6 cellular contexts compared by ENCODE assay signal in the genomic region with DNA sequence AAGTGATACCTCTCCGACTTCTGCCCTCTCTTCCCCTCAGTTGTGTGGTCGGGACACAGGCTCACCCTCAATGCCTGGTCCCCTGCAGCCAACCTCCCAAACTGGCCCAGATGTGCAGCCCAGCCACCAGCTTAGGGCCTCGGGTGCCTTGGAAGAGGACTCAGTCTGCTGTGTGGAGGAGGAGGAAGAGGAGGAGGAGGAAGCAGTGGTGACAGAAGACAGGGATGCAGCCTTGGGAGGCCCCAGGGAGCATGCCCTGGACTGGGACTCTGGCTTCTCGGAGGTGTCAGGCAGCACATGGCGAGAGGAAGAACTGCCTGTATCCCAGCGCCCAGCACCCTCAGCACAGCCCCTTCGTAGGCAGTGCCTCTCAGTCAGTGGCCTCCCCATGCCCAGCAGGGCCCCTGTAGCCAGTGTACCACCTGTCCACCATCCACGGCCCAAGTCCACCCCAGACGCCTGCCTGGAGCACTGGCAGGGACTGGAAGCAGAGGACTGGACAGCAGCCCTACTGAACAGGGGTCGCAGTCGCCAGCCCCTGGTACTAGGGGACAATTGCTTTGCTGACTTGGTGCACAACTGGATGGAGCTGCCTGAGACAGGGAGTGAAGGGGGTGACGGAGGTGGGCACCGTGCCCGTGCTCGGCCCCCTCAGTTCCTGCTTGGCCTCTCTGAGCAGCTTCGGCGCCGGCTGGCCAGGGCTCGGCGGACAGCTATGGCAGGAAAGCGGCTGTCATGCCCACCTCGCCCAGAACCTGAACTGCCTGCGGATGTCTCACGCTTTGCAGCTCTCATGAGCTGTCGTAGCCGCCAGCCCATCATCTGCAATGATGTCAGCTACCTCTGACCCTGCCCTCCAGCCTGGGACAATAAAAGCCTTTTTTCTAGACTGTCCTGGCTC. TPM values are rescaled to one million over a fixed set of nuclear protein-coding genes. Genes with fewer than 3 reads are reported as not detected.
DNase-seq lines count a peak whose midpoint lies in the region; ATAC-seq, FAIRE-seq and TF ChIP-seq lines count a peak whose summit lies in the region.

No MANE protein-coding gene starts in this region.

- no peaks in the 10 kb centered on the region for H3K9me3 Mint-ChIP-seq in CD4-positive, alpha-beta T cell

- TF ChIP-seq POLR2A in H54 (IDR thresholded peaks at IDR 0.05; ENCODE audit: low read depth, low read length), result no peak

- peak overlapping the region; percentile 85 for H3K4me3 Mint-ChIP-seq in CD4-positive, alpha-beta T cell

- no peak for ATAC-seq in CD4-positive, alpha-beta T cell (ENCODE audit: poor library complexity)
- ATAC-seq in HG02840 (IDR thresholded peaks at IDR 0.05; ENCODE audit: low FRiP score, unreplicated experiment) (no peak), HG03354 (IDR thresholded peaks at IDR 0.05; ENCODE audit: poor library complexity, severe bottlenecking, unreplicated experiment) (no peak)

- no peaks in the 10 kb centered on the region for H3K27me3 ChIP-seq in CD4-positive, alpha-beta T cell (ENCODE audit: control insufficient read depth, insufficient read depth, low read length)

- H3K27me3 Mint-ChIP-seq in CD4-positive, alpha-beta T cell, result peaks cover 4% of the 10 kb centered on the region

- FAIRE-seq in H54 (lab: Jason Lieb, UNC), result no peak

- DNase-seq in CD4-positive, alpha-beta T cell, result no peak
- DNase-seq in left kidney (ENCODE audit: low read depth, low spot score), result peak; percentile 7
- no peak for DNase-seq in H54 (ENCODE audit: insufficient read length, low spot score)

- peak overlapping the region; percentile 77 for H3K27ac Mint-ChIP-seq in CD4-positive, alpha-beta T cell

- H3K9me3 ChIP-seq in CD4-positive, alpha-beta T cell (ENCODE audit: control insufficient read depth, low read length), result no peaks in the 10 kb centered on the region

- POLR2A ChIA-PET in CD4-positive, alpha-beta T cell (lab: Charles Lee), result interaction anchor here (1.6 to 4.7 kb wide), 7 partner anchors 9 to 264 kb away, joined by 6 to 83 read pairs (median 11); a partner anchor contains a TSS

- peaks cover 56% of the 10 kb centered on the region for H3K4me1 Mint-ChIP-seq in CD4-positive, alpha-beta T cell (ENCODE audit: low read depth)

- peak overlapping the region; percentile 71 for H3K4me3 ChIP-seq in WI38 (ENCODE audit: low read depth, low read length)

- H3K36me3 Mint-ChIP-seq in CD4-positive, alpha-beta T cell (ENCODE audit: low read depth), result peaks cover 20% of the 10 kb centered on the region

- CTCF ChIA-PET in CD4-positive, alpha-beta T cell (lab: Charles Lee), result interaction anchor here (0.6 to 6.2 kb wide), 5 partner anchors 11 to 822 kb away, joined by 3 to 103 read pairs (median 13); a partner anchor contains a TSS

- intact Hi-C loops in CD4-positive, alpha-beta T cell (cut with DNase I, micrococcal nuclease), result loop anchor here (5.0 to 10.0 kb wide), 2 partner anchors 123 to 280 kb away; a partner anchor contains a TSS

- no peak for TF ChIP-seq CTCF in CD4-positive, alpha-beta T cell (IDR thresholded peaks at IDR 0.05)
- TF ChIP-seq CTCF in WI38 (IDR thresholded peaks at IDR 0.05; ENCODE audit: low read depth, low read length), result no peak

- peak overlapping the region; percentile 30 for H3K27ac ChIP-seq in CD4-positive, alpha-beta T cell (ENCODE audit: low read depth, low read length)

RNA-seq across cellular contexts. Expression of a gene that starts 1.3 kb away (rescaled TPM):
- total RNA-seq in CD4-positive, alpha-beta T cell, result under 1 TPM; 0.85 to 0.87 TPM

RNA-seq across cellular contexts. Expression of a gene that starts 4.7 kb away (rescaled TPM):
- under 1 TPM in 1 of 2 experiments, not detected in 1; 0.17 TPM for total RNA-seq in CD4-positive, alpha-beta T cell

RNA-seq across cellular contexts. Expression of a gene that starts 9.4 kb away (rescaled TPM):
- 100 to 1,000 TPM; 208 to 213 TPM for total RNA-seq in CD4-positive, alpha-beta T cell

RNA-seq across cellular contexts. Expression of a gene that starts 18.0 kb away (rescaled TPM):
- total RNA-seq in CD4-positive, alpha-beta T cell, result 10 to 100 TPM; 33.3 to 36.0 TPM

RNA-seq across cellular contexts. Expression of a gene that starts 52.0 kb away (rescaled TPM):
- 1 to 10 TPM; 2.4 TPM for total RNA-seq in CD4-positive, alpha-beta T cell
